ENCODE assay signal across 18 cellular contexts in genomic region chr1:179818260-179818659, GRCh38.
"Had no signal": no experiment of that assay in that cellular context is flagged by ENCODE, and none has a peak within 500 bp of the region (broad histone marks: within the 10 kb centered on the region; RNA-seq: fewer than 3 reads in every experiment).

No MANE protein-coding gene starts in this region.

- H3K4me3 ChIP-seq: colonic mucosa, upper lobe of left lung had no signal

- H3K36me3 ChIP-seq: brain microvascular endothelial cell, colonic mucosa, upper lobe of left lung had no signal

- DNase-seq: activated CD4-positive, alpha-beta T cell treated with anti-CD3 and anti-CD28 coated beads for 48 hours; activated CD8-positive, alpha-beta T cell treated with anti-CD3 and anti-CD28 coated beads for 36 hours; activated naive CD4-positive, alpha-beta T cell treated with anti-CD3 and anti-CD28 coated beads for 36 hours; activated naive CD8-positive, alpha-beta T cell treated with anti-CD3 and anti-CD28 coated beads, Interleukin-2, amount 50 U/mL, for 24 hours; activated T-cell treated with anti-CD3 and anti-CD28 coated beads, Interleukin-2, amount 50 U/mL, for 1 hour; central memory CD4-positive, alpha-beta T cell; colonic mucosa; immature natural killer cell; nucleus accumbens; small intestine; stimulated activated CD4-positive, alpha-beta T cell treated with anti-CD3 and anti-CD28 coated beads, Interleukin-15, amount 100 ng/mL, for 24 hours; stimulated activated CD4-positive, alpha-beta T cell treated with anti-CD3 and anti-CD28 coated beads, Interleukin-2, amount 100 ng/mL, for 48 hours; stimulated activated naive CD8-positive, alpha-beta T cell treated with anti-CD3 and anti-CD28 coated beads, Interleukin-15, amount 100 ng/mL, for 72 hours had no signal

- H3K9me3 ChIP-seq: colonic mucosa, upper lobe of left lung had no signal

- H3K4me1 ChIP-seq: colonic mucosa had no signal

- H3K27ac ChIP-seq: brain microvascular endothelial cell, colonic mucosa, upper lobe of left lung had no signal

- H3K27me3 ChIP-seq: colonic mucosa, upper lobe of left lung had no signal

- ATAC-seq: activated CD8-positive, alpha-beta T cell treated with anti-CD3 and anti-CD28 coated beads for 36 hours; activated naive CD8-positive, alpha-beta T cell treated with anti-CD3 and anti-CD28 coated beads, Interleukin-2, amount 50 U/mL, for 24 hours; activated T-helper 17 cell treated with anti-CD3 and anti-CD28 coated beads, Interleukin-2, amount 50 U/mL, for 72 hours; naive thymus-derived CD8-positive, alpha-beta T cell; stimulated activated naive CD8-positive, alpha-beta T cell treated with anti-CD3 and anti-CD28 coated beads, Interleukin-15, amount 100 ng/mL, for 72 hours; WTC11 had no signal
